ENCODE assay signal across 11 cellular contexts in genomic region chr6:125835221-125835744, GRCh38. TPM values are rescaled to one million over a fixed set of nuclear protein-coding genes. Genes with fewer than 3 reads are reported as not detected.
A peak's percentile ranks its signal among the peaks of the same experiment; 100 is the strongest.
DNase-seq lines count a peak whose midpoint lies in the region; ATAC-seq and TF ChIP-seq lines count a peak whose summit lies in the region.
"Had no signal": no experiment of that assay in that cellular context is flagged by ENCODE, and none has a peak within 500 bp of the region (broad histone marks: within the 10 kb centered on the region; RNA-seq: fewer than 3 reads in every experiment).

No MANE protein-coding gene starts in this region.

- H3K27ac ChIP-seq in ascending aorta (peak overlapping the region; percentile 43 to 63), skeletal muscle tissue (ENCODE audit: low read depth, low read length) (peak overlapping the region; percentile 72)

- intact Hi-C loops in ascending aorta (cut with DNase I) (no loop called here), left ventricle myocardium superior (cut with micrococcal nuclease) (no loop called here)

- H3K9me3 ChIP-seq in ascending aorta (no peaks in the 10 kb centered on the region), skeletal muscle tissue (ENCODE audit: control insufficient read depth in 3 of 3, low read length in 3 of 3) (no peaks in the 10 kb centered on the region)
- H3K9me3 ChIP-seq: MG63 had no signal

- H3K27me3 ChIP-seq in ascending aorta: no peaks in the 10 kb centered on the region
- H3K27me3 ChIP-seq in skeletal muscle tissue (ENCODE audit: control insufficient read depth in 3 of 3, insufficient read depth in 3 of 3, low read length in 3 of 3): no peaks in the 10 kb centered on the region
- H3K27me3 ChIP-seq: MG63 had no signal

- no peak for TF ChIP-seq CTCF in ascending aorta (IDR thresholded peaks at IDR 0.05)

- H3K4me1 ChIP-seq in ascending aorta (peaks cover 0 to 6% of the 10 kb centered on the region in 2 donors), skeletal muscle tissue (ENCODE audit: control insufficient read depth in 3 of 3, insufficient read depth in 3 of 3, low read length in 3 of 3) (peaks cover 0 to 21% (median 4%) of the 10 kb centered on the region in 3 donors)

- DNase-seq in GF-D8 (lab: John Stamatoyannopoulos, UW) (peak; percentile 68), ascending aorta (ENCODE audit: low spot score in 2 of 2) (no peak), left ventricle myocardium superior (no peak), SW480 (ENCODE audit: low spot score) (no peak), nucleus accumbens (lab: John Stamatoyannopoulos, UW) (no peak)
- DNase-seq: DND-41, MG63, PC-3 had no signal

- H3K9ac ChIP-seq in skeletal muscle tissue (ENCODE audit: low read depth in 1 of 3, low read length in 3 of 3): no peak overlapping the region

- H3K4me3 ChIP-seq in ascending aorta: no peak overlapping the region
- no peak overlapping the region for H3K4me3 ChIP-seq in skeletal muscle tissue (ENCODE audit: low read length in 3 of 3)
- H3K4me3 ChIP-seq: MG63 had no signal

- ATAC-seq in left ventricle myocardium superior (peak; percentile 82), HG03439 (IDR thresholded peaks at IDR 0.05; ENCODE audit: unreplicated experiment) (no peak), HG02981 (IDR thresholded peaks at IDR 0.05; ENCODE audit: unreplicated experiment) (no peak)
- ATAC-seq: PC-3 had no signal

- H3K36me3 ChIP-seq in ascending aorta (no peaks in the 10 kb centered on the region), skeletal muscle tissue (ENCODE audit: control insufficient read depth in 3 of 3, insufficient read depth in 3 of 3, low read length in 3 of 3) (no peaks in the 10 kb centered on the region)
- H3K36me3 ChIP-seq: MG63 had no signal

RNA-seq across cellular contexts. Expression of gene NCOA7, which starts 44.5 kb away (rescaled TPM):
- total RNA-seq in ascending aorta (37.4 TPM), left ventricle myocardium superior (10.2 TPM), skeletal muscle tissue (6.3 TPM)
